ENCODE assay signal across 16 cellular contexts in the genomic region with DNA sequence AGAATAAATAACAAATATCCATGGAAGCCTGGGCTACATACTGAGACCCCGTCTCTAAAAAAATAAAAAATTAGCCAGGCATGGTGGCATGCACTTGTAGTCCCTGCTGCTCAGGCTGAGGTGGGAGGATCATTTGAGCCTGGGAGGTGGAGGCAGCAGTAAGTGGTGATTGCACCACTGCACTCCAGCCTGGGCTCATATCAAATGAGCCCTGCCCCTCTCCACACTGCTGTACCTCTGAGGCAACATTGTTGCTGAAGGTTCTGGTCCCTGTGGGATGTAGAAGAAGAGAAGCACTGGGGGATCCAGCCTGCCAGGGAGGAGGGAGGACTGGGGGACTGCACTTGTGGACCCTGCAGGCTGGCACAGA. TPM values are rescaled to one million over a fixed set of nuclear protein-coding genes. Genes with fewer than 3 reads are reported as not detected.
DNase-seq lines count a peak whose midpoint lies in the region; ATAC-seq, FAIRE-seq and TF ChIP-seq lines count a peak whose summit lies in the region.
"Had no signal": no experiment of that assay in that cellular context is flagged by ENCODE, and none has a peak within 500 bp of the region (broad histone marks: within the 10 kb centered on the region; RNA-seq: fewer than 3 reads in every experiment).

No MANE protein-coding gene starts in this region.

- peak overlapping the region; percentile 63 for H4K91ac ChIP-seq in H1 (replicated peaks; ENCODE audit: insufficient read length, low read length)

- no peaks in the 10 kb centered on the region for H3K79me2 ChIP-seq in H1 (ENCODE audit: control insufficient read depth in 1 of 2, insufficient read depth in 2 of 2, low read length in 2 of 2)

- peak overlapping the region; percentile 100 for H2BK12ac ChIP-seq in H1 (ENCODE audit: low read depth, low read length)

- FAIRE-seq in H1 (lab: Jason Lieb, UNC) (no peak), pancreas (lab: Jason Lieb, UNC) (no peak)
- FAIRE-seq: H54 had no signal

- CTCF ChIA-PET in H1 (lab: Charles Lee; ENCODE audit: partially characterized antibody), result interaction anchor here (0.8 to 24.5 kb wide), 6 partner anchors 10 to 85 kb away, joined by 3 to 400 read pairs (median 5); a partner anchor contains a TSS

- peak overlapping the region; percentile 63 for H3K4ac ChIP-seq in H1 (replicated peaks; ENCODE audit: insufficient read length, low read depth, low read length)

- H4K5ac ChIP-seq in H1 (ENCODE audit: insufficient read length, low read depth, low read length), result no peak overlapping the region

- no peak for TF ChIP-seq RAD21 in Ishikawa (IDR thresholded peaks at IDR 0.05; ENCODE audit: low read depth)
- TF ChIP-seq RAD21 in H1 (IDR thresholded peaks at IDR 0.05 in 1 of 2, conservative IDR thresholded peaks at IDR 0.05 in 1 of 2; ENCODE audit: low read depth in 2 of 2, low read length in 2 of 2), result no peak

- H3K27me3 ChIP-seq in BLaER1 (peaks cover 40% of the 10 kb centered on the region), H1 (replicated peaks in 1 of 4; ENCODE audit: control insufficient read depth in 3 of 4, extremely low read depth in 1 of 4, insufficient read depth in 3 of 4, low read length in 3 of 4) (peaks cover 0 to 19% (median 7%) of the 10 kb centered on the region in 4 experiments; a peak in 4 of 7 replicates), pancreas (peaks cover 0 to 7% (median 0%) of the 10 kb centered on the region in 4 donors)
- H3K27me3 ChIP-seq: MG63 had no signal

- H3K23ac ChIP-seq in H1 (ENCODE audit: insufficient read length), result no peak overlapping the region

- peak overlapping the region; percentile 90; the same call in 1 of the 2 replicates for H2BK15ac ChIP-seq in H1 (ENCODE audit: low read length)

- peak overlapping the region; percentile 100 for H3K4me2 ChIP-seq in BLaER1
- H3K4me2 ChIP-seq in H1 (ENCODE audit: insufficient read depth in 1 of 2, low read depth in 2 of 2, low read length in 2 of 2), result no peak overlapping the region
- H3K4me2 ChIP-seq: smooth muscle cell had no signal

- H3K4me3 ChIP-seq in BLaER1 (no peak overlapping the region), H1 (ENCODE audit: extremely low read depth in 1 of 4, insufficient read depth in 2 of 4, low read depth in 3 of 4, low read length in 4 of 4) (no peak overlapping the region), pancreas (no peak overlapping the region)
- H3K4me3 ChIP-seq: MG63, SJCRH30, smooth muscle cell, stomach had no signal

- no peak overlapping the region; the same call in 1 of the 2 replicates for H3K18ac ChIP-seq in H1 (ENCODE audit: extremely low read depth, low read length)

- H4K20me1 ChIP-seq in BLaER1 (no peaks in the 10 kb centered on the region), H1 (replicated peaks in 1 of 2; ENCODE audit: control insufficient read depth in 1 of 2, insufficient read depth in 2 of 2, low read length in 2 of 2) (no peaks in the 10 kb centered on the region)

- no peak overlapping the region for H2AFZ ChIP-seq in H1 (ENCODE audit: low read length)

- no peak for TF ChIP-seq CTCF in H1 (IDR thresholded peaks at IDR 0.05; ENCODE audit: control extremely low read depth in 1 of 3, insufficient read depth in 1 of 3, low read depth in 1 of 3, low read length in 3 of 3)
- no peak for TF ChIP-seq CTCF in pancreas (IDR thresholded peaks at IDR 0.05)
- TF ChIP-seq CTCF in GM13977 (IDR thresholded peaks at IDR 0.05; ENCODE audit: extremely low read depth, insufficient read depth, missing control alignments), result no peak

- peaks cover 14% of the 10 kb centered on the region; the same call in 1 of the 2 replicates for H3K23me2 ChIP-seq in H1 (ENCODE audit: low read depth, low read length)

- no peak overlapping the region for H4K8ac ChIP-seq in H1 (ENCODE audit: extremely low read depth, insufficient read depth, low read length)

- H3K9me3 ChIP-seq in BLaER1, result no peaks in the 10 kb centered on the region
- no peaks in the 10 kb centered on the region for H3K9me3 ChIP-seq in H1 (ENCODE audit: insufficient read depth in 2 of 2, low read depth in 1 of 2, low read length in 1 of 2)
- H3K9me3 ChIP-seq in pancreas, result no peaks in the 10 kb centered on the region
- H3K9me3 ChIP-seq: MG63, SJCRH30, stomach had no signal

- H3K79me1 ChIP-seq in H1 (ENCODE audit: low read depth, low read length), result no peaks in the 10 kb centered on the region

- TF ChIP-seq EP300 in Ishikawa (IDR thresholded peaks at IDR 0.05; ENCODE audit: borderline replicate concordance) (no peak), H1 (IDR thresholded peaks at IDR 0.05; ENCODE audit: borderline replicate concordance in 1 of 2, low read depth in 2 of 2, low read length in 2 of 2) (no peak)

- intact Hi-C loops in pancreas (cut with DNase I), result loop anchor here (5.0 kb wide), 2 partner anchors 70 to 75 kb away; a partner anchor contains a TSS

- peak overlapping the region; percentile 88; the same call in 1 of the 2 replicates for H2AK5ac ChIP-seq in H1 (ENCODE audit: low read depth, low read length)

- H3K9ac ChIP-seq in BLaER1 (no peak overlapping the region), H1 (replicated peaks in 1 of 4; ENCODE audit: extremely low read depth in 1 of 4, low read depth in 3 of 4, low read length in 3 of 4) (no peak overlapping the region)

- no peak overlapping the region for H3K56ac ChIP-seq in H1 (replicated peaks; ENCODE audit: insufficient read length, low read depth, low read length)

- POLR2A ChIA-PET in H1 (lab: Charles Lee; ENCODE audit: partially characterized antibody), result interaction anchor here (1.0 to 6.6 kb wide), 8 partner anchors 14 to 98 kb away, joined by 3 to 77 read pairs (median 6); no protein-coding TSS in a partner anchor

- peak overlapping the region; percentile 79; the same call in 1 of the 2 replicates for H2BK5ac ChIP-seq in H1 (ENCODE audit: low read depth, low read length)

- no peak for ATAC-seq in pancreas
- ATAC-seq in HG03196 (IDR thresholded peaks at IDR 0.05; ENCODE audit: unreplicated experiment), result no peak
- ATAC-seq: activated CD8-positive, alpha-beta T cell treated with anti-CD3 and anti-CD28 coated beads, Interleukin-2, amount 10 ng/mL, durations not matched to agents 7 days and 5 days had no signal

- H3K14ac ChIP-seq in H1 (ENCODE audit: insufficient read length), result no peak overlapping the region

- peak overlapping the region; percentile 97 for H2BK20ac ChIP-seq in H1 (ENCODE audit: low read length)

- DNase-seq in NCI-H510A treated with DMSO at 0.1 percent for 48 hours (lab: John Stamatoyannopoulos, UW), result peak; percentile 79
- no peak for DNase-seq in H1 (ENCODE audit: low read depth in 1 of 2, low spot score in 2 of 2)
- no peak for DNase-seq in NCI-H1930 (lab: John Stamatoyannopoulos, UW)
- no peak for DNase-seq in pancreas
- DNase-seq in GM13977 (ENCODE audit: low spot score), result no peak
- DNase-seq: activated CD8-positive, alpha-beta T cell treated with anti-CD3 and anti-CD28 coated beads, Interleukin-2, amount 10 ng/mL, durations not matched to agents 7 days and 5 days; amniotic stem cell; MG63; NCI-H748 treated with DMSO at 0.1 percent for 48 hours; SJCRH30; stomach had no signal

- 82% methylated on average over 1 of the region's 1 CpG; no CpG with 5 or more reads in 1 of the 2 experiments for WGBS in H1 (ENCODE audit: extremely low coverage in 1 of 2, insufficient coverage in 1 of 2, insufficient read length in 1 of 2, insufficient replicate concordance in 2 of 2, low coverage in 1 of 2, low lambda C conversion rate in 2 of 2, missing lambda C conversion rate in 1 of 2), 2 experiments
- 38 to 42% methylated on average over 1 of the region's 1 CpG for WGBS in pancreas, 2 donors

- H3K27ac ChIP-seq in BLaER1, result peak overlapping the region; percentile 98; the same call in 1 of the 2 replicates
- no peak overlapping the region for H3K27ac ChIP-seq in H1 (ENCODE audit: low read depth, low read length)
- H3K27ac ChIP-seq in pancreas, result no peak overlapping the region
- H3K27ac ChIP-seq: SJCRH30, stomach had no signal

- no peaks in the 10 kb centered on the region for H3K36me3 ChIP-seq in BLaER1
- no peaks in the 10 kb centered on the region for H3K36me3 ChIP-seq in H1 (ENCODE audit: control insufficient read depth in 2 of 4, insufficient read depth in 4 of 4, low read length in 3 of 4)
- H3K36me3 ChIP-seq in pancreas, result no peaks in the 10 kb centered on the region
- H3K36me3 ChIP-seq: MG63, SJCRH30, stomach had no signal

- H2BK120ac ChIP-seq in H1 (replicated peaks; ENCODE audit: low read depth, low read length), result peak overlapping the region; percentile 45

- in situ Hi-C loops in GM13977 (cut with MboI; ENCODE audit: low pct_unique_long_range_greater_than_20kb, low sequenced_read_pairs, unreplicated experiment), result loop anchor here (5.0 kb wide), 1 partner anchor 70 kb away; no protein-coding TSS in a partner anchor

- TF ChIP-seq POLR2A in H1 (IDR thresholded peaks at IDR 0.05; ENCODE audit: control extremely low read depth in 1 of 2, low read depth in 2 of 2, low read length in 2 of 2), result no peak

- H3K4me1 ChIP-seq in BLaER1, result peaks cover 81% of the 10 kb centered on the region
- H3K4me1 ChIP-seq in H1 (replicated peaks in 1 of 4; ENCODE audit: control insufficient read depth in 3 of 4, insufficient read depth in 4 of 4, low read length in 3 of 4), result peaks cover 12 to 56% (median 48%) of the 10 kb centered on the region in 4 experiments
- no peaks in the 10 kb centered on the region for H3K4me1 ChIP-seq in pancreas

TF ChIP-seq in Ishikawa, 13 proteins besides CTCF, POLR2A, EP300 and RAD21 (continues in another document):
- 0 out of 2 replicates have a peak, but pooled peaks have one; percentile 25 for TF ChIP-seq CEBPB (IDR thresholded peaks at IDR 0.05)
- TF ChIP-seq FOXM1 (IDR thresholded peaks at IDR 0.05; ENCODE audit: borderline replicate concordance, low read depth), result no peak
- TF ChIP-seq CREB1 (IDR thresholded peaks at IDR 0.05; ENCODE audit: low read depth), result no peak
- TF ChIP-seq YY1 (IDR thresholded peaks at IDR 0.05; ENCODE audit: low read depth), result no peak
- TF ChIP-seq TAF1 (IDR thresholded peaks at IDR 0.05; ENCODE audit: low read depth), result no peak

RNA-seq across cellular contexts. Expression of a gene that starts 11.4 kb away (rescaled TPM):
- 107 and 108 TPM in 2 replicates for total RNA-seq in H1 (2021; fragmentation: NEBNext Ultra II Directional; extraction: Animal tissue kit (Norgen Biotek cat#: 25700))
- polyA plus RNA-seq in H1 (2011; rRNA removed) (16.3 and 28.6 TPM in 2 replicates), pancreas (1 to 10 TPM; 3.3 to 4.1 TPM)
- polyA plus RNA-seq in H1 (2011; cell fraction: cytosol; rRNA removed), result 21.0 TPM
- polyA plus RNA-seq in H1 (2011; cell fraction: nucleus; rRNA removed), result 52.6 TPM
- polyA plus RNA-seq in H1 (2012, experiment 1 of 2), result 39.3 to 66.4 TPM (median 42.6 TPM) in 4 replicates
- polyA plus RNA-seq in H1 (2012, experiment 2 of 2), result 39.0 TPM
- 43.2 TPM for polyA plus RNA-seq in H1 (2013, experiment 1 of 2)
- polyA plus RNA-seq in H1 (2013, experiment 2 of 2), result 43.6 TPM
- polyA minus RNA-seq in H1 (2011; rRNA and poly(A)+ RNA removed), result 23.8 and 36.4 TPM in 2 replicates
- polyA minus RNA-seq in H1 (2011; cell fraction: cytosol; rRNA and poly(A)+ RNA removed), result 25.8 TPM
- polyA minus RNA-seq in H1 (2011; cell fraction: nucleus; rRNA and poly(A)+ RNA removed), result 69.0 TPM
- 1 to 10 TPM; 2.5 to 7.1 (median 4.7) TPM for total RNA-seq in pancreas

Comparison
In these comparisons a context has a peak if more than half of its experiments do, and no peak if none do; other contexts are left out.
1. RNA of a gene that starts 11.4 kb away (total RNA-seq): 107 to 108 TPM in H1; 2.5 to 7.1 TPM in pancreas; every median in the first group is over 10 times any median in the second.